Comparison of ENCODE assay signal across 1 cellular context in the genomic region with DNA sequence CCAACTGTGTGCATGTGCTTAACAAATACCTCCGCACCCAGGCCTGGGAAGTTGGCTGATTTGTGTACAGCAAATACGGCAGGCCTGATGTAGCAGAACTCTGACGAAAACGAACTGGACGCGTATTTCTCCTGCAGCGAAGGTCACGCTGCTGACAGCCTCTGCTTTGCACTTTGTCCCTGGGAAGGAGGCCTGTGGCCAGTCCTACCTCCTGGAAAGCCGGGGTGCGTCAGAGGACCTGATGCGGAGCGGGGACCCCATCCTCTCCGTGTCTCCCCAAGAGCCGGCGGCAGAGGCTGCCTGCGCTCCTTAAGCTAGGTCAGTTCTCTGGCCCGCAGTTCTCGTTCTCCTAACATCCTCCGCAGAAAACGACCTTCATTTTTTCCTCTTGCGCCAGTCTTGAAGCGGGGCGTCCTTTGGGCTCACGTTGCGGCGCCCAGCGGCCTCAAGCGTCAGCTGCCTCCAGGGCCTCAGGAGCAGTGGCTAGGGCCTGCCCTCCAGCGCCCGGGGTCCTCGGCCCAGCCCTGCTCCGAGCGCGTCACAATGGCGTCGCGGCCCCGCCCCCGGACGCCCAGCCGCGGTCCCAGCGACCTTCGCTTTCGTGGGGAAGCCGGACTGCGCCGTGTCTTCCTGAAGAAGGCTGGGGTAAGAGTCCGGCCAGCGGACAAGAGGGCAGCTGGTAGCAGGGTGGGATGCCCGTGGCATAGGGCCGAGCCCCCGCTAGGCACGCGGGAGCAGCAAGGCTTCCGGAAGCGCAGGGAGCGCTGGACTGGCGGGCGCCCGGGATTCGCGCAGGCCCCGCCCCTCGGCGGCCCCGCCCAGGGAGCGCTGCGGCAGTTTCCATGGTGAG.
TF ChIP-seq lines count a peak whose summit lies in the region.

ZNF487 (plus strand) TSS at position 821 of the 850 bp plus-strand sequence. CDS start 38,703 bp downstream, outside the sequence.

TF ChIP-seq in HepG2, 621 proteins besides CTCF, POLR2A, EP300 and RAD21 (continued from another document and continues in another):
- TF ChIP-seq ZNF777 (CRISPR knock-in tag; IDR thresholded peaks at IDR 0.05) (peak; percentile 55), TOPORS (CRISPR knock-in tag; IDR thresholded peaks at IDR 0.05) (peak; percentile 82; the same call in 1 of the 2 replicates), ZNF18 (CRISPR knock-in tag; IDR thresholded peaks at IDR 0.05; ENCODE audit: insufficient replicate concordance) (peak; percentile 81), KAT2B (IDR thresholded peaks at IDR 0.05; ENCODE audit: borderline replicate concordance, low read depth, low read length) (no peak), ELF1 (CRISPR knock-in tag; IDR thresholded peaks at IDR 0.05) (peak; percentile 84), CSRNP2 (CRISPR knock-in tag; conservative IDR thresholded peaks at IDR 0.05; ENCODE audit: low read depth) (no peak; the same call in 1 of the 2 replicates), ZBTB20 (CRISPR knock-in tag; IDR thresholded peaks at IDR 0.05; ENCODE audit: borderline replicate concordance, low read depth) (0 out of 2 replicates have a peak, but pooled peaks have one; percentile 59), HNF1B (CRISPR knock-in tag; IDR thresholded peaks at IDR 0.05) (peak; percentile 89), ZNF207 (IDR thresholded peaks at IDR 0.05; ENCODE audit: borderline replicate concordance) (no peak), ZBTB14 (CRISPR knock-in tag; IDR thresholded peaks at IDR 0.05) (no peak), ZNF33B (CRISPR knock-in tag; IDR thresholded peaks at IDR 0.05) (peak; percentile 91; the same call in 1 of the 2 replicates), ZNF326 (CRISPR knock-in tag; IDR thresholded peaks at IDR 0.05; ENCODE audit: borderline replicate concordance) (no peak), ZNF883 (CRISPR knock-in tag; IDR thresholded peaks at IDR 0.05; ENCODE audit: not compliant biosample characterization) (peak; percentile 95), ZSCAN5A (CRISPR knock-in tag; IDR thresholded peaks at IDR 0.05; ENCODE audit: borderline replicate concordance) (peak; percentile 67; the same call in 1 of the 2 replicates), NCOR1 (IDR thresholded peaks at IDR 0.05; ENCODE audit: borderline replicate concordance, low read length) (peak; percentile 45), ZNF138 (CRISPR knock-in tag; IDR thresholded peaks at IDR 0.05; ENCODE audit: low read depth) (peak; percentile 72; the same call in 1 of the 2 replicates), NCOA5 (CRISPR knock-in tag; IDR thresholded peaks at IDR 0.05) (no peak), ATF7 (IDR thresholded peaks at IDR 0.05) (no peak), ATF7 (CRISPR knock-in tag; IDR thresholded peaks at IDR 0.05) (no peak; the same call in 1 of the 2 replicates), NR2F2 (IDR thresholded peaks at IDR 0.05; ENCODE audit: borderline replicate concordance, low read depth) (no peak), SIX4 (CRISPR knock-in tag; IDR thresholded peaks at IDR 0.05) (no peak), ZNF790 (CRISPR knock-in tag; IDR thresholded peaks at IDR 0.05; ENCODE audit: borderline replicate concordance) (no peak; the same call in 1 of the 2 replicates), MATR3 (CRISPR knock-in tag; IDR thresholded peaks at IDR 0.05) (no peak), ZNF329 (CRISPR knock-in tag; IDR thresholded peaks at IDR 0.05; ENCODE audit: low read depth) (peak; percentile 89), THAP11 (CRISPR knock-in tag; IDR thresholded peaks at IDR 0.05) (peak; percentile 67), ZNF543 (CRISPR knock-in tag; IDR thresholded peaks at IDR 0.05) (peak; percentile 76; the same call in 1 of the 2 replicates), ATRX (CRISPR knock-in tag; IDR thresholded peaks at IDR 0.05; ENCODE audit: borderline replicate concordance) (peak; percentile 8; the same call in 1 of the 2 replicates), MAF1 (CRISPR knock-in tag; IDR thresholded peaks at IDR 0.05; ENCODE audit: borderline replicate concordance) (0 out of 2 replicates have a peak, but pooled peaks have one; percentile 16), ZNF136 (CRISPR knock-in tag; IDR thresholded peaks at IDR 0.05; ENCODE audit: low read depth) (peak; percentile 28; the same call in 1 of the 2 replicates), KDM2A (CRISPR knock-in tag; IDR thresholded peaks at IDR 0.05; ENCODE audit: borderline replicate concordance, low read depth) (peak; percentile 82), KMT2B (CRISPR knock-in tag; IDR thresholded peaks at IDR 0.05) (peak; percentile 70; the same call in 1 of the 2 replicates), ZNF670 (CRISPR knock-in tag; IDR thresholded peaks at IDR 0.05; ENCODE audit: borderline replicate concordance) (peak; percentile 76), ZFYVE20 (CRISPR knock-in tag; IDR thresholded peaks at IDR 0.05; ENCODE audit: borderline replicate concordance, low read depth) (0 out of 2 replicates have a peak, but pooled peaks have one; percentile 22), ZNF558 (CRISPR knock-in tag; IDR thresholded peaks at IDR 0.05; ENCODE audit: borderline replicate concordance) (peak; percentile 82; the same call in 1 of the 2 replicates), E2F2 (CRISPR knock-in tag; IDR thresholded peaks at IDR 0.05; ENCODE audit: borderline replicate concordance) (no peak), MTERF4 (CRISPR knock-in tag; IDR thresholded peaks at IDR 0.05) (no peak; the same call in 1 of the 2 replicates), SATB2 (CRISPR knock-in tag; IDR thresholded peaks at IDR 0.05) (0 out of 2 replicates have a peak, but pooled peaks have one; percentile 18), DPF2 (CRISPR knock-in tag; IDR thresholded peaks at IDR 0.05; ENCODE audit: borderline replicate concordance, low read depth) (no peak), NFE2L2 (IDR thresholded peaks at IDR 0.05; ENCODE audit: low read length) (no peak), CREM (IDR thresholded peaks at IDR 0.05) (0 out of 2 replicates have a peak, but pooled peaks have one; percentile 27), CREM (CRISPR knock-in tag; IDR thresholded peaks at IDR 0.05) (no peak), ZNF501 (CRISPR knock-in tag; IDR thresholded peaks at IDR 0.05) (peak; percentile 96), NRL (CRISPR knock-in tag; IDR thresholded peaks at IDR 0.05; ENCODE audit: borderline replicate concordance) (peak; percentile 93), PITX1 (CRISPR knock-in tag; IDR thresholded peaks at IDR 0.05) (no peak; the same call in 1 of the 2 replicates), ARNT (IDR thresholded peaks at IDR 0.05) (no peak), ZSCAN21 (CRISPR knock-in tag; IDR thresholded peaks at IDR 0.05; ENCODE audit: borderline replicate concordance) (no peak; the same call in none of the 2 replicates), NFIC (IDR thresholded peaks at IDR 0.05; ENCODE audit: low read length) (no peak)
- TF ChIP-seq, protein P1, sequence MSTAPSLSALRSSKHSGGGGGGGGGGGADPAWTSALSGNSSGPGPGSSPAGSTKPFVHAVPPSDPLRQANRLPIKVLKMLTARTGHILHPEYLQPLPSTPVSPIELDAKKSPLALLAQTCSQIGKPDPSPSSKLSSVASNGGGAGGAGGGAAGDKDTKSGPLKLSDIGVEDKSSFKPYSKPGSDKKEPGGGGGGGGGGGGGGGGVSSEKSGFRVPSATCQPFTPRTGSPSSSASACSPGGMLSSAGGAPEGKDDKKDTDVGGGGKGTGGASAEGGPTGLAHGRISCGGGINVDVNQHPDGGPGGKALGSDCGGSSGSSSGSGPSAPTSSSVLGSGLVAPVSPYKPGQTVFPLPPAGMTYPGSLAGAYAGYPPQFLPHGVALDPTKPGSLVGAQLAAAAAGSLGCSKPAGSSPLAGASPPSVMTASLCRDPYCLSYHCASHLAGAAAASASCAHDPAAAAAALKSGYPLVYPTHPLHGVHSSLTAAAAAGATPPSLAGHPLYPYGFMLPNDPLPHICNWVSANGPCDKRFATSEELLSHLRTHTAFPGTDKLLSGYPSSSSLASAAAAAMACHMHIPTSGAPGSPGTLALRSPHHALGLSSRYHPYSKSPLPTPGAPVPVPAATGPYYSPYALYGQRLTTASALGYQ (CRISPR knock-in tag; IDR thresholded peaks at IDR 0.05): no peak
- TF ChIP-seq, protein P2, sequence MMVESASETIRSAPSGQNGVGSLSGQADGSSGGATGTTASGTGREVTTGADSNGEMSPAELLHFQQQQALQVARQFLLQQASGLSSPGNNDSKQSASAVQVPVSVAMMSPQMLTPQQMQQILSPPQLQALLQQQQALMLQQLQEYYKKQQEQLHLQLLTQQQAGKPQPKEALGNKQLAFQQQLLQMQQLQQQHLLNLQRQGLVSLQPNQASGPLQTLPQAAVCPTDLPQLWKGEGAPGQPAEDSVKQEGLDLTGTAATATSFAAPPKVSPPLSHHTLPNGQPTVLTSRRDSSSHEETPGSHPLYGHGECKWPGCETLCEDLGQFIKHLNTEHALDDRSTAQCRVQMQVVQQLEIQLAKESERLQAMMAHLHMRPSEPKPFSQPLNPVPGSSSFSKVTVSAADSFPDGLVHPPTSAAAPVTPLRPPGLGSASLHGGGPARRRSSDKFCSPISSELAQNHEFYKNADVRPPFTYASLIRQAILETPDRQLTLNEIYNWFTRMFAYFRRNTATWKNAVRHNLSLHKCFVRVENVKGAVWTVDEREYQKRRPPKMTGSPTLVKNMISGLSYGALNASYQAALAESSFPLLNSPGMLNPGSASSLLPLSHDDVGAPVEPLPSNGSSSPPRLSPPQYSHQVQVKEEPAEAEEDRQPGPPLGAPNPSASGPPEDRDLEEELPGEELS (CRISPR knock-in tag; IDR thresholded peaks at IDR 0.05): peak; percentile 11
